Comparison of ENCODE assay signal across 1 cellular context in genomic region chr6:14506656-14507242, GRCh38.
A peak's percentile ranks its signal among the peaks of the same experiment; 100 is the strongest.
TF ChIP-seq lines count a peak whose summit lies in the region.

No MANE protein-coding gene starts in this region.

TF ChIP-seq in K562, 482 proteins besides CTCF, POLR2A, EP300 and RAD21:
- TF ChIP-seq CBFA2T3 (IDR thresholded peaks at IDR 0.05), result peak; percentile 41; the same call in 1 of the 2 replicates
- TF ChIP-seq ZNF436 (CRISPR knock-in tag; IDR thresholded peaks at IDR 0.05), result no peak
- TF ChIP-seq ZNF830 (CRISPR knock-in tag; IDR thresholded peaks at IDR 0.05), result no peak
- no peak for TF ChIP-seq CEBPG (CRISPR knock-in tag; IDR thresholded peaks at IDR 0.05)
- 0 out of 4 replicates have a peak, but pooled peaks of 1 of the 2 experiments have one; percentile 30 for TF ChIP-seq CEBPG (tag; conservative IDR thresholded peaks at IDR 0.05 in 1 of 2, IDR thresholded peaks at IDR 0.05 in 1 of 2)
- no peak for TF ChIP-seq ZNF398 (CRISPR knock-in tag; IDR thresholded peaks at IDR 0.05)
- peak in 1 of 2 experiments; percentile 49; a peak in 1 of 4 replicates for TF ChIP-seq FOXK2 (conservative IDR thresholded peaks at IDR 0.05 in 1 of 2, IDR thresholded peaks at IDR 0.05 in 1 of 2; ENCODE audit: low read depth in 2 of 2)
- peak; percentile 69 for TF ChIP-seq ARID1B (IDR thresholded peaks at IDR 0.05)
- TF ChIP-seq NFATC3 (IDR thresholded peaks at IDR 0.05), result no peak
- TF ChIP-seq NEUROD1 (IDR thresholded peaks at IDR 0.05; ENCODE audit: borderline replicate concordance, low read depth, low read length, partially characterized antibody), result no peak
- no peak for TF ChIP-seq POLR3A (IDR thresholded peaks at IDR 0.05; ENCODE audit: borderline replicate concordance, extremely low read depth, insufficient read depth, insufficient read length)
- TF ChIP-seq TAL1 (IDR thresholded peaks at IDR 0.05), result 0 out of 2 replicates have a peak, but pooled peaks have one; percentile 34
- TF ChIP-seq HMBOX1 (IDR thresholded peaks at IDR 0.05), result no peak
- TF ChIP-seq TCF3 (CRISPR knock-in tag; IDR thresholded peaks at IDR 0.05), result peak; percentile 64
- peak; percentile 40; the same call in 1 of the 2 replicates for TF ChIP-seq SPI1 (IDR thresholded peaks at IDR 0.05; ENCODE audit: borderline replicate concordance, low read depth, low read length)
- TF ChIP-seq MTA3 (IDR thresholded peaks at IDR 0.05; ENCODE audit: borderline replicate concordance), result peak; percentile 32; the same call in 1 of the 2 replicates
- TF ChIP-seq SOX6 (IDR thresholded peaks at IDR 0.05), result peak; percentile 21; the same call in 1 of the 2 replicates
- TF ChIP-seq ZNF780A (CRISPR knock-in tag; IDR thresholded peaks at IDR 0.05), result no peak
- TF ChIP-seq SMARCA4 (IDR thresholded peaks at IDR 0.05), result peak; percentile 36; the same call in 1 of the 2 replicates
